In genomic region chr2:152462591-152463178, GRCh38 we compare ENCODE assay signal across 15 cellular contexts.
"Had no signal": no experiment of that assay in that cellular context is flagged by ENCODE, and none has a peak within 500 bp of the region (broad histone marks: within the 10 kb centered on the region; RNA-seq: fewer than 3 reads in every experiment).

No MANE protein-coding gene starts in this region.

- H3K4me3 ChIP-seq: breast epithelium, esophagus squamous epithelium had no signal

- ATAC-seq: activated CD8-positive, alpha-beta memory T cell treated with anti-CD3 and anti-CD28 coated beads, Interleukin-2, amount 10 ng/mL, durations not matched to agents 7 days and 5 days; activated naive CD4-positive, alpha-beta T cell treated with anti-CD3 and anti-CD28 coated beads, Interleukin-2, amount 50 U/mL, for 72 hours had no signal

- H3K9me3 ChIP-seq: breast epithelium, esophagus squamous epithelium had no signal

- H3K27ac ChIP-seq: breast epithelium, esophagus squamous epithelium, parathyroid adenoma had no signal

- H3K27me3 Mint-ChIP-seq: type B pancreatic cell had no signal

- H3K27me3 ChIP-seq: breast epithelium, esophagus squamous epithelium had no signal

- H3K9me3 Mint-ChIP-seq: activated naive CD4-positive, alpha-beta T cell treated with anti-CD3 and anti-CD28 coated beads, Interleukin-2, amount 50 U/mL, for 72 hours; activated T-cell treated with anti-CD3 and anti-CD28 coated beads, Interleukin-2, amount 50 U/mL, for 24 hours; T-helper 2 cell treated with Interferon-gamma antibody and Interleukin-4, amounts not matched to agents 5 μg/mL and 100 μg/mL, for 36 hours had no signal

- H3K27ac Mint-ChIP-seq: activated CD8-positive, alpha-beta memory T cell treated with anti-CD3 and anti-CD28 coated beads, Interleukin-2, amount 10 ng/mL, durations not matched to agents 7 days and 5 days; activated naive CD4-positive, alpha-beta T cell treated with anti-CD3 and anti-CD28 coated beads, Interleukin-2, amount 50 U/mL, for 72 hours; activated T-cell treated with anti-CD3 and anti-CD28 coated beads, Interleukin-2, amount 50 U/mL, for 24 hours; T-helper 2 cell treated with Interferon-gamma antibody and Interleukin-4, amounts not matched to agents 5 μg/mL and 100 μg/mL, for 36 hours; type B pancreatic cell had no signal

- H3K4me3 Mint-ChIP-seq: activated CD8-positive, alpha-beta memory T cell treated with anti-CD3 and anti-CD28 coated beads, Interleukin-2, amount 10 ng/mL, durations not matched to agents 7 days and 5 days; activated T-cell treated with anti-CD3 and anti-CD28 coated beads, Interleukin-2, amount 50 U/mL, for 24 hours; T-helper 2 cell treated with Interferon-gamma antibody and Interleukin-4, amounts not matched to agents 5 μg/mL and 100 μg/mL, for 36 hours; type B pancreatic cell had no signal

- H3K36me3 ChIP-seq: breast epithelium, esophagus squamous epithelium had no signal

- H3K4me1 Mint-ChIP-seq: activated CD8-positive, alpha-beta memory T cell treated with anti-CD3 and anti-CD28 coated beads, Interleukin-2, amount 10 ng/mL, durations not matched to agents 7 days and 5 days had no signal

- DNase-seq: activated CD4-positive, alpha-beta T cell treated with anti-CD3 and anti-CD28 coated beads, Interleukin-2, amount 50 U/mL, for 48 hours; activated CD4-positive, CD25-positive, alpha-beta regulatory T cell treated with anti-CD3 and anti-CD28 coated beads, Interleukin-2, amount 50 U/mL, for 72 hours; activated CD8-positive, alpha-beta memory T cell treated with anti-CD3 and anti-CD28 coated beads, Interleukin-2, amount 10 ng/mL, durations not matched to agents 7 days and 5 days; activated effector memory CD4-positive, alpha-beta T cell treated with Interleukin-2 at 50 U/mL for 16 hours; activated T-cell treated with anti-CD3 and anti-CD28 coated beads, Interleukin-2, amount 50 U/mL, for 24 hours; amniotic stem cell; esophagus squamous epithelium; foreskin fibroblast; kidney; small intestine had no signal

- H2AFZ ChIP-seq: parathyroid adenoma had no signal

- H3K36me3 Mint-ChIP-seq: activated CD8-positive, alpha-beta memory T cell treated with anti-CD3 and anti-CD28 coated beads, Interleukin-2, amount 10 ng/mL, durations not matched to agents 7 days and 5 days; activated naive CD4-positive, alpha-beta T cell treated with anti-CD3 and anti-CD28 coated beads, Interleukin-2, amount 50 U/mL, for 72 hours had no signal
